2 cellular contexts compared by ENCODE assay signal in genomic region chr3:28922376-28922775, GRCh38.
TF ChIP-seq lines count a peak whose summit lies in the region.

No MANE protein-coding gene starts in this region.

TF ChIP-seq in HepG2, 621 proteins besides CTCF, POLR2A, EP300 and RAD21:
- TF ChIP-seq ZNF180 (CRISPR knock-in tag; IDR thresholded peaks at IDR 0.05; ENCODE audit: borderline replicate concordance, low read depth) (no peak), MAFK (conservative IDR thresholded peaks at IDR 0.05 in 1 of 2, IDR thresholded peaks at IDR 0.05 in 1 of 2; ENCODE audit: low read length in 2 of 2) (peak; percentile 81 to 89), ZFAT (CRISPR knock-in tag; conservative IDR thresholded peaks at IDR 0.05) (no peak), THYN1 (CRISPR knock-in tag; IDR thresholded peaks at IDR 0.05; ENCODE audit: borderline replicate concordance, low read depth) (no peak), MAFF (IDR thresholded peaks at IDR 0.05; ENCODE audit: low read depth, low read length) (peak; percentile 82), E2F5 (CRISPR knock-in tag; conservative IDR thresholded peaks at IDR 0.05) (no peak), ZNF264 (CRISPR knock-in tag; IDR thresholded peaks at IDR 0.05) (no peak), RFXANK (CRISPR knock-in tag; IDR thresholded peaks at IDR 0.05) (no peak), ZNF558 (CRISPR knock-in tag; IDR thresholded peaks at IDR 0.05; ENCODE audit: borderline replicate concordance) (no peak)
- TF ChIP-seq, protein P1, sequence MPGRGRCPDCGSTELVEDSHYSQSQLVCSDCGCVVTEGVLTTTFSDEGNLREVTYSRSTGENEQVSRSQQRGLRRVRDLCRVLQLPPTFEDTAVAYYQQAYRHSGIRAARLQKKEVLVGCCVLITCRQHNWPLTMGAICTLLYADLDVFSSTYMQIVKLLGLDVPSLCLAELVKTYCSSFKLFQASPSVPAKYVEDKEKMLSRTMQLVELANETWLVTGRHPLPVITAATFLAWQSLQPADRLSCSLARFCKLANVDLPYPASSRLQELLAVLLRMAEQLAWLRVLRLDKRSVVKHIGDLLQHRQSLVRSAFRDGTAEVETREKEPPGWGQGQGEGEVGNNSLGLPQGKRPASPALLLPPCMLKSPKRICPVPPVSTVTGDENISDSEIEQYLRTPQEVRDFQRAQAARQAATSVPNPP (CRISPR knock-in tag; IDR thresholded peaks at IDR 0.05): no peak

TF ChIP-seq in IMR-90, 13 proteins besides CTCF, POLR2A, EP300 and RAD21:
- TF ChIP-seq BHLHE40 (IDR thresholded peaks at IDR 0.05; ENCODE audit: low read depth, low read length) (no peak), MAFK (IDR thresholded peaks at IDR 0.05; ENCODE audit: low read depth, low read length) (peak; percentile 83)
